1 cellular context compared by ENCODE assay signal in the genomic region with DNA sequence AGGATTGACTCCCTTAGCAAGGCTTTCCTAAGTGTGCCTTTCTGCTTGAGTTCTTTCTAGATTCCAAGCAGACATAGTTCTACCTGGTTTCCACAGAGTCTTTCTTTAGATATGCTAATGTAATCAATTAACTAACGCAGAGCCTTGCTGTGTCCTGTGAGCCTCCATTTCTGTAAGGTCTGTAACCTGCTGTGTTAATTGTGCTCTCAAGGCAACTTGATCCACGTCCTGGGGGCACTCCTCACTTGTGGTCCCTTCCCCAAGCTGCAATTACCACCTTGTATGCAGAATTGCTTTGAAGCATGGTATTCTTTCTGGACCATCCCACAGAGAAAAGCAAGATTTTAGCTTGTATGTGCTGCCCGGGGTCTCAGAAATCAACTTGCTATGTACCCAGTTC.
TF ChIP-seq lines count a peak whose summit lies in the region.

No MANE protein-coding gene starts in this region.

TF ChIP-seq in H1, 55 proteins besides CTCF, POLR2A, EP300 and RAD21 (continued from another document):
- TF ChIP-seq BRCA1 (IDR thresholded peaks at IDR 0.05; ENCODE audit: low read depth, low read length) (no peak), TEAD4 (IDR thresholded peaks at IDR 0.05; ENCODE audit: low read depth, low read length) (peak; percentile 59; the same call in 1 of the 2 replicates), ATF2 (IDR thresholded peaks at IDR 0.05; ENCODE audit: low read length) (peak; percentile 61; the same call in 1 of the 2 replicates), CTBP2 (IDR thresholded peaks at IDR 0.05; ENCODE audit: borderline replicate concordance, insufficient read depth, insufficient read length, low read length) (no peak), JUND (IDR thresholded peaks at IDR 0.05; ENCODE audit: low read length) (no peak), BCL11A (IDR thresholded peaks at IDR 0.05; ENCODE audit: low read depth in 2 of 2, low read length in 2 of 2) (peak; percentile 50 to 61), CREB1 (IDR thresholded peaks at IDR 0.05) (no peak), RBBP5 (IDR thresholded peaks at IDR 0.05; ENCODE audit: borderline replicate concordance, low read depth, low read length) (0 out of 2 replicates have a peak, but pooled peaks have one; percentile 9), TCF12 (IDR thresholded peaks at IDR 0.05; ENCODE audit: low read depth, low read length) (peak; percentile 75), SP1 (IDR thresholded peaks at IDR 0.05; ENCODE audit: low read depth, low read length) (0 out of 2 replicates have a peak, but pooled peaks have one; percentile 27), POU5F1 (IDR thresholded peaks at IDR 0.05; ENCODE audit: low read depth, low read length) (peak; percentile 90; the same call in 1 of the 2 replicates), POLR2AphosphoS5 (IDR thresholded peaks at IDR 0.05; ENCODE audit: low read depth, low read length) (peak; percentile 80), GABPA (IDR thresholded peaks at IDR 0.05; ENCODE audit: borderline replicate concordance, insufficient read depth, low read length) (no peak)
